In the genomic region with DNA sequence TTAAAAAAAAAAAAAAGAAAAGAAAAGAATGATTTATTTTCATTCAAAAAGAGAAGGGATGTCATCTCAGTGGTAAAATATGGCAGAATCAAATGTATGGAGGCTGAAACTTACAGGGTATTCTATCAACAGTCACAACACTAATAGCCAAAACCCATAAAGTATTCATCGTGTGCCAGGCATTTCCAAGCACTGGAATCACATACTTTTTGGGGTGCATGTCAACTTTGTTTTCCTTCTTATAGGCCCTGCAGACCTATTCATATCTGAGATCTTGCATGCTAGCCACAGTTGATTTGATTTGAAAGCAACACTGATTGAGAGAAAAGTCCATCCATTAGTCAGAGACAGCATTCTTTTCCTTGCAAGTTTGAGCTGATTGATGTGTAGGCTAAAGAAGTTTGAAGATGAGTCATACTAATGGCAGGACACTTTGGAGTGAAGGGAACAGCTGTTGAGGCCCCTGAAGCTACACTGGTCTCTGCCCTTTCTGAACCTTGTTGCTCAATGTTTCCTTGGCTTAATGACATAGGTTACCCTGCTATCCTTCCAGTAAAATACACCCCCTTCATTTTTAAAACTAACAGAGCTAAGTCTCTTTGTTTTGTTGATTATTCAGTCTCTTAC, we compare ENCODE assay signal across 10 cellular contexts. TPM values are rescaled to one million over a fixed set of nuclear protein-coding genes. Genes with fewer than 3 reads are reported as not detected.
DNase-seq lines count a peak whose midpoint lies in the region; ATAC-seq and TF ChIP-seq lines count a peak whose summit lies in the region.
"Had no signal": no experiment of that assay in that cellular context is flagged by ENCODE, and none has a peak within 500 bp of the region (broad histone marks: within the 10 kb centered on the region; RNA-seq: fewer than 3 reads in every experiment).

No MANE protein-coding gene starts in this region.

- no peak overlapping the region for H2AFZ ChIP-seq in hepatocyte

- in situ Hi-C loops in astrocyte of the spinal cord (cut with HindIII; ENCODE audit: low sequenced_read_pairs): no loop called here

- no peaks in the 10 kb centered on the region for H3K36me3 ChIP-seq in hepatocyte (replicated peaks; ENCODE audit: insufficient read depth, low read depth)

- no peak for TF ChIP-seq CTCF in HFFc6 (IDR thresholded peaks at IDR 0.05)
- TF ChIP-seq CTCF in astrocyte of the spinal cord (IDR thresholded peaks at IDR 0.05; ENCODE audit: low read depth, low read length): no peak
- no peak for TF ChIP-seq CTCF in hepatocyte (IDR thresholded peaks at IDR 0.05; ENCODE audit: poor library complexity)
- no peak for TF ChIP-seq CTCF in type B pancreatic cell (conservative IDR thresholded peaks at IDR 0.05)

- H3K27ac ChIP-seq in hepatocyte: peak overlapping the region; percentile 30

- no peak overlapping the region for H3K4me3 ChIP-seq in astrocyte of the spinal cord (ENCODE audit: low read depth, low read length)
- H3K4me3 ChIP-seq in hepatocyte: no peak overlapping the region

- no peak overlapping the region for H3K4me2 ChIP-seq in hepatocyte

- H3K27me3 ChIP-seq in hepatocyte: no peaks in the 10 kb centered on the region

- no peak for ATAC-seq in GM19351 (IDR thresholded peaks at IDR 0.05; ENCODE audit: unreplicated experiment)
- ATAC-seq: natural killer cell treated with Interleukin-12 subunit alpha and Interleukin-12 subunit beta and Interleukin-15 and Interleukin-18, amount 100 ng/mL, for 72 hours had no signal

- DNase-seq in HFFc6 (peak; percentile 51), astrocyte of the spinal cord (ENCODE audit: low read depth, low spot score) (peak; percentile 56), hepatocyte (ENCODE audit: low spot score) (peak; percentile 53), type B pancreatic cell (ENCODE audit: extremely low spot score, unreplicated experiment) (no peak), SW 1271 (lab: John Stamatoyannopoulos, UW) (no peak), LoVo (ENCODE audit: low spot score) (no peak)
- DNase-seq: NCI-H82 had no signal

- no peaks in the 10 kb centered on the region for H4K20me1 ChIP-seq in hepatocyte (ENCODE audit: insufficient read depth, poor library complexity, severe bottlenecking)

- WGBS in hepatocyte (ENCODE audit: low lambda C conversion rate, missing lambda C conversion rate): 95% methylated on average over 1 of the region's 1 CpG

- H3K4me1 ChIP-seq in hepatocyte (ENCODE audit: insufficient read depth): peaks cover 6% of the 10 kb centered on the region

- no peak overlapping the region for H3K4me3 Mint-ChIP-seq in HFFc6
- H3K4me3 Mint-ChIP-seq in type B pancreatic cell: no peak overlapping the region
- H3K4me3 Mint-ChIP-seq: central memory CD8-positive, alpha-beta T cell; natural killer cell treated with Interleukin-12 subunit alpha and Interleukin-12 subunit beta and Interleukin-15 and Interleukin-18, amount 100 ng/mL, for 72 hours had no signal

- H3K9me3 ChIP-seq in hepatocyte (ENCODE audit: low read depth): no peaks in the 10 kb centered on the region

- H3K27me3 Mint-ChIP-seq in HFFc6 (ENCODE audit: insufficient read depth): peaks cover 3% of the 10 kb centered on the region
- H3K27me3 Mint-ChIP-seq in type B pancreatic cell: peaks cover 8% of the 10 kb centered on the region

- H3K4me1 Mint-ChIP-seq in HFFc6 (ENCODE audit: low read depth) (peaks cover 19% of the 10 kb centered on the region), type B pancreatic cell (ENCODE audit: unreplicated experiment) (no peaks in the 10 kb centered on the region)
- H3K4me1 Mint-ChIP-seq: central memory CD8-positive, alpha-beta T cell had no signal

- no peaks in the 10 kb centered on the region for H3K79me2 ChIP-seq in hepatocyte

- H3K9me2 ChIP-seq in hepatocyte (replicated peaks; ENCODE audit: insufficient read depth): no peaks in the 10 kb centered on the region

- peak overlapping the region; percentile 52 for H3K27ac Mint-ChIP-seq in HFFc6
- H3K27ac Mint-ChIP-seq in type B pancreatic cell: peak overlapping the region; percentile 18
- H3K27ac Mint-ChIP-seq: natural killer cell treated with Interleukin-12 subunit alpha and Interleukin-12 subunit beta and Interleukin-15 and Interleukin-18, amount 100 ng/mL, for 72 hours had no signal

- H3K9me3 Mint-ChIP-seq in HFFc6: no peaks in the 10 kb centered on the region
- no peaks in the 10 kb centered on the region for H3K9me3 Mint-ChIP-seq in type B pancreatic cell
- H3K9me3 Mint-ChIP-seq: central memory CD8-positive, alpha-beta T cell; natural killer cell treated with Interleukin-12 subunit alpha and Interleukin-12 subunit beta and Interleukin-15 and Interleukin-18, amount 100 ng/mL, for 72 hours had no signal

- H3K36me3 Mint-ChIP-seq in HFFc6 (ENCODE audit: low read depth) (no peaks in the 10 kb centered on the region), type B pancreatic cell (no peaks in the 10 kb centered on the region)
- H3K36me3 Mint-ChIP-seq: natural killer cell treated with Interleukin-12 subunit alpha and Interleukin-12 subunit beta and Interleukin-15 and Interleukin-18, amount 100 ng/mL, for 72 hours had no signal

RNA-seq across cellular contexts. Expression of a gene that starts 22.0 kb away (rescaled TPM):
- total RNA-seq in HFFc6 (2021; fragmentation: NEBNext Ultra II Directional; extraction: Animal tissue kit (Norgen Biotek cat#: 25700)): under 1 TPM; 0.38 to 0.92 (median 0.66) TPM
- 2.4 and 4.4 TPM in 2 replicates for total RNA-seq in hepatocyte
- 2.2 and 4.3 TPM in 2 replicates for polyA plus RNA-seq in hepatocyte
- total RNA-seq in type B pancreatic cell (ENCODE audit: low replicate concordance): 1.9 and 8.6 TPM in 2 replicates

RNA-seq across cellular contexts. Expression of a gene that starts 22.1 kb away (rescaled TPM):
- 10 to 100 TPM; 23.2 to 26.2 (median 23.9) TPM for total RNA-seq in HFFc6 (2021; fragmentation: NEBNext Ultra II Directional; extraction: Animal tissue kit (Norgen Biotek cat#: 25700))
- total RNA-seq in hepatocyte (25.1 and 30.7 TPM in 2 replicates), type B pancreatic cell (ENCODE audit: low replicate concordance) (23.9 and 37.6 TPM in 2 replicates)
- polyA plus RNA-seq in hepatocyte: 18.4 and 22.5 TPM in 2 replicates

Comparison
In these comparisons a context has a peak if more than half of its experiments do, and no peak if none do; other contexts are left out.
1. DNase-seq: peak in HFFc6 (single experiment), astrocyte of the spinal cord (single experiment) and hepatocyte (single experiment); none in type B pancreatic cell (single experiment), SW 1271 (0 of 2) and LoVo (single experiment).